ENCODE assay signal across 8 cellular contexts in genomic region chr19:50090706-50091105, GRCh38.
A peak's percentile ranks its signal among the peaks of the same experiment; 100 is the strongest.
DNase-seq lines count a peak whose midpoint lies in the region; ATAC-seq and TF ChIP-seq lines count a peak whose summit lies in the region.
"Not testable (repeated sequence)": the region's sequence is repeated elsewhere in the genome, so short reads cannot be mapped to it uniquely, and the experiment has no call there.

No MANE protein-coding gene starts in this region.

- H3K27ac ChIP-seq in C4-2B; PC-3 (ENCODE audit: low read length): not testable (repeated sequence)

- H4K20me1 ChIP-seq in PC-3 (ENCODE audit: low read length): not testable (repeated sequence)

- H3K9me2 ChIP-seq in PC-3 (replicated peaks; ENCODE audit: low read length): not testable (repeated sequence)

- BruUV-seq in PC-3 (replicated peaks; lab: Mats Ljungman, UMichigan): not testable (repeated sequence)

- CTCF ChIA-PET in PC-3 (lab: Charles Lee): not testable (repeated sequence)

- not testable (repeated sequence) for H3K4me3 Mint-ChIP-seq in activated T-cell treated with anti-CD3 and anti-CD28 coated beads, Interleukin-2, amount 50 U/mL, for 72 hours

- ATAC-seq in PC-3: not testable (repeated sequence)
- peak; percentile 54 to 60 for ATAC-seq in activated T-cell treated with anti-CD3 and anti-CD28 coated beads, Interleukin-2, amount 50 U/mL, for 72 hours (replicated peaks in 1 of 2)

- H3K9me3 Mint-ChIP-seq in activated T-cell treated with anti-CD3 and anti-CD28 coated beads, Interleukin-2, amount 50 U/mL, for 72 hours: not testable (repeated sequence)

- H3K27ac Mint-ChIP-seq in activated T-cell treated with anti-CD3 and anti-CD28 coated beads, Interleukin-2, amount 50 U/mL, for 72 hours: not testable (repeated sequence)

- H3K79me2 ChIP-seq in PC-3 (ENCODE audit: low read length): not testable (repeated sequence)

- not testable (repeated sequence) for H3K4me1 ChIP-seq in PC-3 (ENCODE audit: insufficient read depth, low read length)

- intact Hi-C loops in PC-3 (cut with micrococcal nuclease): not testable (repeated sequence)

- not testable (repeated sequence) for H3K36me3 ChIP-seq in PC-3 (ENCODE audit: low read depth, low read length)

- not testable (repeated sequence) for H3K9ac ChIP-seq in PC-3 (ENCODE audit: low read length)

- H3K9me3 ChIP-seq in PC-3 (ENCODE audit: low read length): not testable (repeated sequence)

- H2AFZ ChIP-seq in PC-3 (ENCODE audit: low read length): not testable (repeated sequence)

- not testable (repeated sequence) for H3K27me3 Mint-ChIP-seq in activated T-cell treated with anti-CD3 and anti-CD28 coated beads, Interleukin-2, amount 50 U/mL, for 72 hours (ENCODE audit: low read depth)

- H3K4me3 ChIP-seq in PC-3 (ENCODE audit: low read length); retinal pigment epithelial cell (ENCODE audit: low read length): not testable (repeated sequence)

- H3K27me3 ChIP-seq in PC-3 (ENCODE audit: low read length): not testable (repeated sequence)

- not testable (repeated sequence) for H3F3A ChIP-seq in PC-3 (ENCODE audit: low read length, unreplicated experiment)

- not testable (repeated sequence) for H3K4me2 ChIP-seq in PC-3 (ENCODE audit: low read length)

- DNase-seq in GM20000 (ENCODE audit: low spot score); PC-3; retinal pigment epithelial cell (ENCODE audit: low read depth): not testable (repeated sequence)
- peak; percentile 14 to 31 for DNase-seq in activated CD4-positive, alpha-beta T cell treated with anti-CD3 and anti-CD28 coated beads for 4 hours
- DNase-seq in activated T-cell treated with anti-CD3 and anti-CD28 coated beads, Interleukin-2, amount 50 U/mL, for 72 hours: peak; percentile 40 to 60
- DNase-seq in dermis blood vessel endothelial cell: peak; percentile 10
- DNase-seq in stimulated activated CD8-positive, alpha-beta memory T cell treated with anti-CD3 and anti-CD28 coated beads, Interleukin-4, amount 100 ng/mL, for 48 hours: peak; percentile 70

- H3K4me1 Mint-ChIP-seq in activated T-cell treated with anti-CD3 and anti-CD28 coated beads, Interleukin-2, amount 50 U/mL, for 72 hours (ENCODE audit: low read depth): not testable (repeated sequence)

- H3K36me3 Mint-ChIP-seq in activated T-cell treated with anti-CD3 and anti-CD28 coated beads, Interleukin-2, amount 50 U/mL, for 72 hours (ENCODE audit: insufficient read depth in 2 of 2): not testable (repeated sequence)

- POLR2A ChIA-PET in PC-3 (lab: Charles Lee; ENCODE audit: unreplicated experiment): not testable (repeated sequence)

- TF ChIP-seq CTCF in C4-2B (conservative IDR thresholded peaks at IDR 0.05) (peak; percentile 74), GM20000 (IDR thresholded peaks at IDR 0.05; ENCODE audit: extremely low read depth, missing control alignments) (peak; percentile 5), PC-3 (conservative IDR thresholded peaks at IDR 0.05; ENCODE audit: low read depth, low read length) (peak; percentile 54), retinal pigment epithelial cell (conservative IDR thresholded peaks at IDR 0.05; ENCODE audit: low read depth, low read length) (peak; percentile 29)

Comparison
In these comparisons a context has a peak if more than half of its experiments do, and no peak if none do; other contexts are left out.
1. CTCF ChIP-seq: peak in every context shown above with its lines; median percentile 74 in C4-2B; 54 in PC-3; 29 in retinal pigment epithelial cell; 5 in GM20000.